Comparison of ENCODE assay signal across 19 cellular contexts in genomic region chr4:1773754-1774153, GRCh38. TPM values are rescaled to one million over a fixed set of nuclear protein-coding genes. Genes with fewer than 3 reads are reported as not detected.
DNase-seq lines count a peak whose midpoint lies in the region; ATAC-seq and TF ChIP-seq lines count a peak whose summit lies in the region.
"Had no signal": no experiment of that assay in that cellular context is flagged by ENCODE, and none has a peak within 500 bp of the region (broad histone marks: within the 10 kb centered on the region; RNA-seq: fewer than 3 reads in every experiment).

No MANE protein-coding gene starts in this region.

- H3K27me3 Mint-ChIP-seq in activated T-helper 2 cell treated with anti-CD3 and anti-CD28 coated beads, Interferon-gamma antibody, Interleukin-2, Interleukin-4, amounts not matched to agents 10 μg/mL and 5 μg/mL and 100 μg/mL, durations not matched to agents 14 hours and 24 hours and 36 hours (ENCODE audit: low read depth): peaks cover 1% of the 10 kb centered on the region

- H3K27me3 ChIP-seq in BLaER1: peaks cover 23% of the 10 kb centered on the region
- H3K27me3 ChIP-seq in NT2/D1 (ENCODE audit: insufficient read depth, insufficient read length): no peaks in the 10 kb centered on the region
- peaks cover 7% of the 10 kb centered on the region for H3K27me3 ChIP-seq in foreskin keratinocyte
- no peaks in the 10 kb centered on the region for H3K27me3 ChIP-seq in parathyroid adenoma (ENCODE audit: control insufficient read depth, insufficient read depth, low read length)
- H3K27me3 ChIP-seq: BE2C had no signal

- H3K36me3 ChIP-seq in BLaER1 (no peaks in the 10 kb centered on the region), NT2/D1 (ENCODE audit: insufficient read depth, insufficient read length, low read length) (no peaks in the 10 kb centered on the region), parathyroid adenoma (ENCODE audit: control insufficient read depth, insufficient read depth, low read length) (no peaks in the 10 kb centered on the region)
- H3K36me3 ChIP-seq: BE2C, HAP-1 had no signal

- H3K4me2 ChIP-seq in BLaER1 (peak overlapping the region; percentile 88), parathyroid adenoma (ENCODE audit: low read length) (no peak overlapping the region)

- H3K4me1 Mint-ChIP-seq in activated T-helper 2 cell treated with anti-CD3 and anti-CD28 coated beads, Interferon-gamma antibody, Interleukin-2, Interleukin-4, amounts not matched to agents 10 μg/mL and 5 μg/mL and 100 μg/mL, durations not matched to agents 14 hours and 24 hours and 36 hours (ENCODE audit: low read depth): no peaks in the 10 kb centered on the region
- H3K4me1 Mint-ChIP-seq: CD14-positive monocyte had no signal

- intact Hi-C loops in activated T-helper 2 cell treated with anti-CD3 and anti-CD28 coated beads, Interferon-gamma antibody, Interleukin-2, Interleukin-4, amounts not matched to agents 10 μg/mL and 5 μg/mL and 100 μg/mL, durations not matched to agents 14 hours and 24 hours and 36 hours (cut with micrococcal nuclease): no loop called here

- H3K27ac Mint-ChIP-seq in activated T-helper 2 cell treated with anti-CD3 and anti-CD28 coated beads, Interferon-gamma antibody, Interleukin-2, Interleukin-4, amounts not matched to agents 10 μg/mL and 5 μg/mL and 100 μg/mL, durations not matched to agents 14 hours and 24 hours and 36 hours: no peak overlapping the region
- H3K27ac Mint-ChIP-seq: CD14-positive monocyte; CD4-positive, alpha-beta memory T cell had no signal

- no peak overlapping the region for H3K4me3 ChIP-seq in BLaER1
- H3K4me3 ChIP-seq in NT2/D1 (ENCODE audit: insufficient read length, low read depth): no peak overlapping the region
- H3K4me3 ChIP-seq in parathyroid adenoma (ENCODE audit: low read depth, low read length): no peak overlapping the region
- H3K4me3 ChIP-seq: GM12878, HAP-1, K562 had no signal

- TF ChIP-seq CTCF in foreskin keratinocyte (conservative IDR thresholded peaks at IDR 0.05): peak; percentile 25
- TF ChIP-seq CTCF in parathyroid adenoma (IDR thresholded peaks at IDR 0.05): no peak

- DNase-seq in NT2/D1 (ENCODE audit: low read depth, low spot score): no peak
- DNase-seq in foreskin keratinocyte: no peak
- DNase-seq in activated T-helper 2 cell treated with anti-CD3 and anti-CD28 coated beads, Interferon-gamma antibody, Interleukin-2, Interleukin-4, amounts not matched to agents 10 μg/mL and 5 μg/mL and 100 μg/mL, durations not matched to agents 14 hours and 24 hours and 36 hours (ENCODE audit: low spot score): no peak
- DNase-seq in AG20443 (ENCODE audit: low spot score): no peak
- no peak for DNase-seq in NOMO-1 treated with DMSO at 0.1 percent for 48 hours (lab: John Stamatoyannopoulos, UW; ENCODE audit: unreplicated experiment)
- DNase-seq: 8988T; Calu3; CD4-positive, alpha-beta memory T cell; DND-41; EL; IMR-90 had no signal

- no peaks in the 10 kb centered on the region for H3K9me3 Mint-ChIP-seq in activated T-helper 2 cell treated with anti-CD3 and anti-CD28 coated beads, Interferon-gamma antibody, Interleukin-2, Interleukin-4, amounts not matched to agents 10 μg/mL and 5 μg/mL and 100 μg/mL, durations not matched to agents 14 hours and 24 hours and 36 hours
- H3K9me3 Mint-ChIP-seq: CD14-positive monocyte; CD4-positive, alpha-beta memory T cell had no signal

- H3K4me3 Mint-ChIP-seq in activated T-helper 2 cell treated with anti-CD3 and anti-CD28 coated beads, Interferon-gamma antibody, Interleukin-2, Interleukin-4, amounts not matched to agents 10 μg/mL and 5 μg/mL and 100 μg/mL, durations not matched to agents 14 hours and 24 hours and 36 hours (ENCODE audit: low read depth): no peak overlapping the region
- H3K4me3 Mint-ChIP-seq: CD14-positive monocyte; CD4-positive, alpha-beta memory T cell had no signal

- ATAC-seq in foreskin keratinocyte: no peak
- ATAC-seq: K562 had no signal

- H3K4me1 ChIP-seq in BLaER1 (peaks cover 91% of the 10 kb centered on the region), NT2/D1 (ENCODE audit: insufficient read depth, insufficient read length) (peaks cover 59% of the 10 kb centered on the region), foreskin keratinocyte (peaks cover 14% of the 10 kb centered on the region), parathyroid adenoma (peaks cover 2% of the 10 kb centered on the region)

- peaks cover 24% of the 10 kb centered on the region for H4K20me1 ChIP-seq in BLaER1

- H3K36me3 Mint-ChIP-seq in activated T-helper 2 cell treated with anti-CD3 and anti-CD28 coated beads, Interferon-gamma antibody, Interleukin-2, Interleukin-4, amounts not matched to agents 10 μg/mL and 5 μg/mL and 100 μg/mL, durations not matched to agents 14 hours and 24 hours and 36 hours (ENCODE audit: low read depth): no peaks in the 10 kb centered on the region
- H3K36me3 Mint-ChIP-seq: CD14-positive monocyte; CD4-positive, alpha-beta memory T cell had no signal

- H3K27ac ChIP-seq in BLaER1 (peak overlapping the region; percentile 51; the same call in 1 of the 2 replicates), foreskin keratinocyte (no peak overlapping the region), parathyroid adenoma (no peak overlapping the region)
- H3K27ac ChIP-seq: HL-60 had no signal

- peak overlapping the region; percentile 74 for H2AFZ ChIP-seq in parathyroid adenoma

- no peaks in the 10 kb centered on the region for H3K9me3 ChIP-seq in BLaER1
- H3K9me3 ChIP-seq in NT2/D1 (ENCODE audit: insufficient read depth, low read length): no peaks in the 10 kb centered on the region
- no peaks in the 10 kb centered on the region for H3K9me3 ChIP-seq in parathyroid adenoma (ENCODE audit: control insufficient read depth, low read length)
- H3K9me3 ChIP-seq: BE2C, HAP-1 had no signal

- no peaks in the 10 kb centered on the region for H3K79me2 ChIP-seq in parathyroid adenoma

- H3K9ac ChIP-seq in BLaER1: no peak overlapping the region
- peak overlapping the region; percentile 50 for H3K9ac ChIP-seq in NT2/D1 (ENCODE audit: insufficient read length, low read depth)
- no peak overlapping the region for H3K9ac ChIP-seq in parathyroid adenoma

RNA-seq across cellular contexts. Expression of gene FGFR3, which starts 19.3 kb away (rescaled TPM):
- total RNA-seq in foreskin keratinocyte: 26.1 and 40.6 TPM in 2 replicates
- 11.3 and 22.6 TPM in 2 replicates for polyA plus RNA-seq in foreskin keratinocyte
- 0.67 and 0.80 TPM in 2 replicates for total RNA-seq in activated T-helper 2 cell treated with anti-CD3 and anti-CD28 coated beads, Interferon-gamma antibody, Interleukin-2, Interleukin-4, amounts not matched to agents 10 μg/mL and 5 μg/mL and 100 μg/mL, durations not matched to agents 14 hours and 24 hours and 36 hours
- polyA plus RNA-seq: CD14-positive monocyte; CD4-positive, alpha-beta memory T cell had no signal

RNA-seq across cellular contexts. Expression of gene TACC3, which starts 52.4 kb away (rescaled TPM):
- 69.4 and 94.8 TPM in 2 replicates for total RNA-seq in foreskin keratinocyte
- polyA plus RNA-seq in foreskin keratinocyte: 86.2 and 112 TPM in 2 replicates
- total RNA-seq in activated T-helper 2 cell treated with anti-CD3 and anti-CD28 coated beads, Interferon-gamma antibody, Interleukin-2, Interleukin-4, amounts not matched to agents 10 μg/mL and 5 μg/mL and 100 μg/mL, durations not matched to agents 14 hours and 24 hours and 36 hours: 137 and 141 TPM in 2 replicates

RNA-seq across cellular contexts. Expression of gene TMEM129, which starts 52.6 kb away (rescaled TPM):
- 24.3 and 26.4 TPM in 2 replicates for total RNA-seq in foreskin keratinocyte
- 23.7 and 24.3 TPM in 2 replicates for polyA plus RNA-seq in foreskin keratinocyte
- 23.5 and 27.1 TPM in 2 replicates for total RNA-seq in activated T-helper 2 cell treated with anti-CD3 and anti-CD28 coated beads, Interferon-gamma antibody, Interleukin-2, Interleukin-4, amounts not matched to agents 10 μg/mL and 5 μg/mL and 100 μg/mL, durations not matched to agents 14 hours and 24 hours and 36 hours

Comparison
In these comparisons a context has a peak if more than half of its experiments do, and no peak if none do; other contexts are left out.
1. RNA of gene FGFR3, which starts 19.3 kb away (total RNA-seq): 26.1 to 40.6 TPM in foreskin keratinocyte; 0.67 to 0.80 TPM in activated T-helper 2 cell treated with anti-CD3 and anti-CD28 coated beads, Interferon-gamma antibody, Interleukin-2, Interleukin-4, amounts not matched to agents 10 μg/mL and 5 μg/mL and 100 μg/mL, durations not matched to agents 14 hours and 24 hours and 36 hours; every median in the first group is over 10 times any median in the second.